In genomic region chr3:72343078-72343477, GRCh38 we compare ENCODE assay signal across 12 cellular contexts.
A peak's percentile ranks its signal among the peaks of the same experiment; 100 is the strongest.
DNase-seq lines count a peak whose midpoint lies in the region; ATAC-seq and TF ChIP-seq lines count a peak whose summit lies in the region.
"Had no signal": no experiment of that assay in that cellular context is flagged by ENCODE, and none has a peak within 500 bp of the region (broad histone marks: within the 10 kb centered on the region; RNA-seq: fewer than 3 reads in every experiment).

No MANE protein-coding gene starts in this region.

- peaks cover 20 to 92% of the 10 kb centered on the region in 2 donors for H3K4me1 ChIP-seq in thoracic aorta (ENCODE audit: control insufficient read depth in 1 of 2, low read depth in 2 of 2)

- DNase-seq in activated gamma-delta T cell treated with Interleukin-2 at 50 U/mL for 16 hours: peak; percentile 20
- no peak for DNase-seq in activated gamma-delta T cell (lab: John Stamatoyannopoulos, UW)
- DNase-seq in activated T-cell treated with anti-CD3 and anti-CD28 coated beads, Interleukin-2, amount 50 U/mL, for 48 hours: peak; percentile 46 to 50
- DNase-seq in foreskin fibroblast: peak; percentile 28 to 55
- no peak for DNase-seq in thoracic aorta (ENCODE audit: low spot score)
- no peak for DNase-seq in NCI-H510A (lab: John Stamatoyannopoulos, UW)
- DNase-seq in iPS-NIHi11 (ENCODE audit: low spot score): no peak
- DNase-seq: effector CD8-positive, alpha-beta T cell; H9; NCI-H1048; NCI-H774 had no signal

- H3K9me3 ChIP-seq in thoracic aorta: no peaks in the 10 kb centered on the region

- no peak for TF ChIP-seq CTCF in foreskin fibroblast (IDR thresholded peaks at IDR 0.05; ENCODE audit: low read depth, low read length)
- peak; percentile 10 for TF ChIP-seq CTCF in thoracic aorta (IDR thresholded peaks at IDR 0.05)

- ATAC-seq in thoracic aorta (ENCODE audit: insufficient number of reproducible peaks, low FRiP score, low read depth) (no peak), HG03108 (IDR thresholded peaks at IDR 0.05; ENCODE audit: unreplicated experiment) (no peak)

- H3K27ac ChIP-seq in thoracic aorta: no peak overlapping the region

- H3K27me3 ChIP-seq in thoracic aorta (replicated peaks; ENCODE audit: insufficient read depth): no peaks in the 10 kb centered on the region

- no peaks in the 10 kb centered on the region for H3K36me3 ChIP-seq in thoracic aorta

- H3K4me3 ChIP-seq in foreskin fibroblast (ENCODE audit: low read depth in 1 of 2, low read length in 2 of 2) (no peak overlapping the region), thoracic aorta (no peak overlapping the region)

Comparison
In these comparisons a context has a peak if more than half of its experiments do, and no peak if none do; other contexts are left out.
1. DNase-seq: peak in activated gamma-delta T cell treated with Interleukin-2 at 50 U/mL for 16 hours (single experiment), activated T-cell treated with anti-CD3 and anti-CD28 coated beads, Interleukin-2, amount 50 U/mL, for 48 hours (2 of 2) and foreskin fibroblast (2 of 2); none in activated gamma-delta T cell (single experiment), thoracic aorta (single experiment), NCI-H510A (single experiment) and iPS-NIHi11 (single experiment).